ENCODE assay signal across 8 cellular contexts in the genomic region with DNA sequence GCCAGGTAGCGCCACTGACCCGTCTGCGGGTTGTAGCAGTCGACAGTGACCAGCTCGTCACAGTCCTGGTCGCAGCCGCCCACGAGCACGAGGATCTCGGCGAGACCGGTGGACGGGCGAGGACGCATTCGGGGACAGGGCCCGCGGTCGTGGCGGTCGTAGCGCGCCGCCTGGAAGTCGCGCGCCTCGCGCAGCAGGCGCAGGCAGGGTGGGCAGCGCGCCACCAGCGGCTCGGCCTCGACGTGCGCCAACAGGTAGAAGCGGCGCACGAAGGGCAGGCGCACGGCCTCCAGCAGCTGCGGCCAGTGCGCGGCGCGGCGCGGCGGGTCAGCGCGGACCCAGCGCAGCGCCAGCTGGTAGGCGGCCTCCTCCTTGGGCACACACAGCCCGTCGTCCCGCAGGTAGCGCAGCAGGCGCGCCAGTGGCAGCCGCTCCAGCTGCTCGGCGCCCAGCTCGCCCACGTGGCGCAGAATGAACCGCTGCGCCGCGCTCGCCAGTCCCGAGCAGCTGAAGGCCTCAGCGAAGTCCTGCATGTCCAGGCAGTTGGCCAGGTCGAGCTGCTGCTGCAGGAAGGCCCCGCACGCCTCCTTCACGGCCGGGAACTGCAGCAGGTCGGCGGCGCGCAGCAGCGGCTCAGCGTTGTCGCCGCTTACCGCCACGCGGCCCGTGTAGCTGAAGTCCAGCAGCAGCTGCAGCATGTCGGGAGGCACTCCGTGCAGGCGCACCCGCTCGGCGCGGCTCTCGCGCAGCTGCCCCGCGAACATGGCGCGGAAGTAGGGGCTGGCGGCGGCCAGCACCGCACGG. TPM values are rescaled to one million over a fixed set of nuclear protein-coding genes. Genes with fewer than 3 reads are reported as not detected.
DNase-seq lines count a peak whose midpoint lies in the region; ATAC-seq and TF ChIP-seq lines count a peak whose summit lies in the region.

No MANE protein-coding gene starts in this region.

- CTCF ChIA-PET in WTC11 (lab: Charles Lee), result interaction anchor here (0.6 to 1.9 kb wide), 14 partner anchors 8 to 468 kb away, joined by 3 to 8 read pairs (median 4); a partner anchor contains a TSS

- no peaks in the 10 kb centered on the region for H3K9me3 ChIP-seq in mucosa of rectum (ENCODE audit: control insufficient read depth in 2 of 2, low read length in 2 of 2)
- H3K9me3 ChIP-seq in upper lobe of right lung, result no peaks in the 10 kb centered on the region

- TF ChIP-seq CTCF in WTC11 (IDR thresholded peaks at IDR 0.05) (no peak), upper lobe of right lung (IDR thresholded peaks at IDR 0.05) (no peak)

- ATAC-seq in GM19438 (IDR thresholded peaks at IDR 0.05; ENCODE audit: low read depth, unreplicated experiment) (peak; percentile 30), HG03565 (IDR thresholded peaks at IDR 0.05; ENCODE audit: unreplicated experiment) (peak; percentile 4), WTC11 (peak; percentile 13), upper lobe of right lung (peak; percentile 53)

- peaks cover 30 to 31% of the 10 kb centered on the region in 2 donors for H3K4me1 ChIP-seq in mucosa of rectum (ENCODE audit: control insufficient read depth in 2 of 2, insufficient read depth in 2 of 2, low read length in 2 of 2)
- H3K4me1 ChIP-seq in upper lobe of right lung, result peaks cover 43% of the 10 kb centered on the region

- peaks cover 23% of the 10 kb centered on the region for H3K4me1 Mint-ChIP-seq in WTC11

- peak overlapping the region; percentile 80 for H3K4me3 Mint-ChIP-seq in WTC11

- POLR2A ChIA-PET in WTC11 (lab: Charles Lee), result interaction anchor here (0.8 to 1.5 kb wide), 7 partner anchors 12 to 44 kb away, joined by 3 to 6 read pairs (median 4); a partner anchor contains a TSS

- H3K27me3 Mint-ChIP-seq in WTC11 (ENCODE audit: low read depth), result no peaks in the 10 kb centered on the region; the same call in 1 of the 2 replicates

- H3K36me3 ChIP-seq in mucosa of rectum (ENCODE audit: control insufficient read depth in 2 of 2, insufficient read depth in 2 of 2, low read length in 2 of 2) (peaks cover 8 to 16% of the 10 kb centered on the region in 2 donors), upper lobe of right lung (peaks cover 18% of the 10 kb centered on the region)

- H3K27ac Mint-ChIP-seq in WTC11, result no peak overlapping the region

- DNase-seq in COR-L47 (lab: John Stamatoyannopoulos, UW), result peak; percentile 63
- DNase-seq in WTC11 (ENCODE audit: low spot score), result peak; percentile 29
- no peak for DNase-seq in epithelial cell of prostate (ENCODE audit: low read depth, low spot score)
- DNase-seq in upper lobe of right lung, result peak; percentile 81
- no peak for DNase-seq in NCI-H526 treated with DMSO at 0.1 percent for 48 hours (lab: John Stamatoyannopoulos, UW)

- no peaks in the 10 kb centered on the region for H3K9me3 Mint-ChIP-seq in WTC11

- H3K27me3 ChIP-seq in mucosa of rectum (ENCODE audit: control insufficient read depth in 2 of 2, insufficient read depth in 2 of 2, low read length in 2 of 2) (no peaks in the 10 kb centered on the region), upper lobe of right lung (no peaks in the 10 kb centered on the region)

- H3K9ac ChIP-seq in mucosa of rectum (ENCODE audit: low read depth in 1 of 2, low read length in 2 of 2), result peak overlapping the region; percentile 80 to 91

- H3K27ac ChIP-seq in epithelial cell of prostate (peak overlapping the region; percentile 98), mucosa of rectum (ENCODE audit: low read depth in 2 of 2, low read length in 2 of 2) (peak overlapping the region; percentile 95 to 98), upper lobe of right lung (peak overlapping the region; percentile 99)

- peaks cover 3% of the 10 kb centered on the region; the same call in 1 of the 2 replicates for H3K36me3 Mint-ChIP-seq in WTC11

- intact Hi-C loops in upper lobe of right lung (cut with DNase I), result no loop called here

- H3K4me3 ChIP-seq in mucosa of rectum (ENCODE audit: low read length in 2 of 2) (peak overlapping the region; percentile 81 to 89), upper lobe of right lung (peak overlapping the region; percentile 81)

TF ChIP-seq in WTC11, 78 proteins besides CTCF, POLR2A, EP300 and RAD21 (continues in another document):
- TF ChIP-seq, protein P1, sequence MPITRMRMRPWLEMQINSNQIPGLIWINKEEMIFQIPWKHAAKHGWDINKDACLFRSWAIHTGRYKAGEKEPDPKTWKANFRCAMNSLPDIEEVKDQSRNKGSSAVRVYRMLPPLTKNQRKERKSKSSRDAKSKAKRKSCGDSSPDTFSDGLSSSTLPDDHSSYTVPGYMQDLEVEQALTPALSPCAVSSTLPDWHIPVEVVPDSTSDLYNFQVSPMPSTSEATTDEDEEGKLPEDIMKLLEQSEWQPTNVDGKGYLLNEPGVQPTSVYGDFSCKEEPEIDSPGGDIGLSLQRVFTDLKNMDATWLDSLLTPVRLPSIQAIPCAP (CRISPR knock-in tag; IDR thresholded peaks at IDR 0.05), result peak; percentile 81
- TF ChIP-seq IRF2 (CRISPR knock-in tag; IDR thresholded peaks at IDR 0.05; ENCODE audit: borderline replicate concordance, low read depth), result 0 out of 2 replicates have a peak, but pooled peaks have one; percentile 2
- no peak for TF ChIP-seq MXD4 (CRISPR knock-in tag; IDR thresholded peaks at IDR 0.05; ENCODE audit: borderline replicate concordance)
- TF ChIP-seq ZNF219 (CRISPR knock-in tag; IDR thresholded peaks at IDR 0.05; ENCODE audit: borderline replicate concordance), result no peak
- peak; percentile 95 for TF ChIP-seq FOXP1 (CRISPR knock-in tag; IDR thresholded peaks at IDR 0.05; ENCODE audit: borderline replicate concordance)
- TF ChIP-seq, protein P2, sequence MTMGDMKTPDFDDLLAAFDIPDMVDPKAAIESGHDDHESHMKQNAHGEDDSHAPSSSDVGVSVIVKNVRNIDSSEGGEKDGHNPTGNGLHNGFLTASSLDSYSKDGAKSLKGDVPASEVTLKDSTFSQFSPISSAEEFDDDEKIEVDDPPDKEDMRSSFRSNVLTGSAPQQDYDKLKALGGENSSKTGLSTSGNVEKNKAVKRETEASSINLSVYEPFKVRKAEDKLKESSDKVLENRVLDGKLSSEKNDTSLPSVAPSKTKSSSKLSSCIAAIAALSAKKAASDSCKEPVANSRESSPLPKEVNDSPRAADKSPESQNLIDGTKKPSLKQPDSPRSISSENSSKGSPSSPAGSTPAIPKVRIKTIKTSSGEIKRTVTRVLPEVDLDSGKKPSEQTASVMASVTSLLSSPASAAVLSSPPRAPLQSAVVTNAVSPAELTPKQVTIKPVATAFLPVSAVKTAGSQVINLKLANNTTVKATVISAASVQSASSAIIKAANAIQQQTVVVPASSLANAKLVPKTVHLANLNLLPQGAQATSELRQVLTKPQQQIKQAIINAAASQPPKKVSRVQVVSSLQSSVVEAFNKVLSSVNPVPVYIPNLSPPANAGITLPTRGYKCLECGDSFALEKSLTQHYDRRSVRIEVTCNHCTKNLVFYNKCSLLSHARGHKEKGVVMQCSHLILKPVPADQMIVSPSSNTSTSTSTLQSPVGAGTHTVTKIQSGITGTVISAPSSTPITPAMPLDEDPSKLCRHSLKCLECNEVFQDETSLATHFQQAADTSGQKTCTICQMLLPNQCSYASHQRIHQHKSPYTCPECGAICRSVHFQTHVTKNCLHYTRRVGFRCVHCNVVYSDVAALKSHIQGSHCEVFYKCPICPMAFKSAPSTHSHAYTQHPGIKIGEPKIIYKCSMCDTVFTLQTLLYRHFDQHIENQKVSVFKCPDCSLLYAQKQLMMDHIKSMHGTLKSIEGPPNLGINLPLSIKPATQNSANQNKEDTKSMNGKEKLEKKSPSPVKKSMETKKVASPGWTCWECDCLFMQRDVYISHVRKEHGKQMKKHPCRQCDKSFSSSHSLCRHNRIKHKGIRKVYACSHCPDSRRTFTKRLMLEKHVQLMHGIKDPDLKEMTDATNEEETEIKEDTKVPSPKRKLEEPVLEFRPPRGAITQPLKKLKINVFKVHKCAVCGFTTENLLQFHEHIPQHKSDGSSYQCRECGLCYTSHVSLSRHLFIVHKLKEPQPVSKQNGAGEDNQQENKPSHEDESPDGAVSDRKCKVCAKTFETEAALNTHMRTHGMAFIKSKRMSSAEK (CRISPR knock-in tag; IDR thresholded peaks at IDR 0.05; ENCODE audit: borderline replicate concordance), result no peak
- 0 out of 2 replicates have a peak, but pooled peaks have one; percentile 52 for TF ChIP-seq NFE2L1 (CRISPR knock-in tag; IDR thresholded peaks at IDR 0.05)
- 0 out of 2 replicates have a peak, but pooled peaks have one; percentile 12 for TF ChIP-seq TEAD1 (CRISPR knock-in tag; IDR thresholded peaks at IDR 0.05)
- TF ChIP-seq, protein P3, sequence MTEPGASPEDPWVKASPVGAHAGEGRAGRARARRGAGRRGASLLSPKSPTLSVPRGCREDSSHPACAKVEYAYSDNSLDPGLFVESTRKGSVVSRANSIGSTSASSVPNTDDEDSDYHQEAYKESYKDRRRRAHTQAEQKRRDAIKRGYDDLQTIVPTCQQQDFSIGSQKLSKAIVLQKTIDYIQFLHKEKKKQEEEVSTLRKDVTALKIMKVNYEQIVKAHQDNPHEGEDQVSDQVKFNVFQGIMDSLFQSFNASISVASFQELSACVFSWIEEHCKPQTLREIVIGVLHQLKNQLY (CRISPR knock-in tag; IDR thresholded peaks at IDR 0.05), result no peak
- no peak for TF ChIP-seq NR2C2 (CRISPR knock-in tag; IDR thresholded peaks at IDR 0.05)
- TF ChIP-seq FOXK1 (CRISPR knock-in tag; IDR thresholded peaks at IDR 0.05), result peak; percentile 70
- TF ChIP-seq JAZF1 (CRISPR knock-in tag; IDR thresholded peaks at IDR 0.05), result no peak
- TF ChIP-seq RORB (CRISPR knock-in tag; IDR thresholded peaks at IDR 0.05), result no peak
- TF ChIP-seq SMAD4 (CRISPR knock-in tag; IDR thresholded peaks at IDR 0.05), result no peak
- no peak for TF ChIP-seq ZNF671 (CRISPR knock-in tag; IDR thresholded peaks at IDR 0.05)
- TF ChIP-seq, protein P4, sequence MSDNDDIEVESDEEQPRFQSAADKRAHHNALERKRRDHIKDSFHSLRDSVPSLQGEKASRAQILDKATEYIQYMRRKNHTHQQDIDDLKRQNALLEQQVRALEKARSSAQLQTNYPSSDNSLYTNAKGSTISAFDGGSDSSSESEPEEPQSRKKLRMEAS (CRISPR knock-in tag; IDR thresholded peaks at IDR 0.05), result peak; percentile 78; the same call in 1 of the 2 replicates
- peak; percentile 16; the same call in 1 of the 2 replicates for TF ChIP-seq ESRRA (CRISPR knock-in tag; IDR thresholded peaks at IDR 0.05; ENCODE audit: borderline replicate concordance)
- no peak for TF ChIP-seq SOX15 (CRISPR knock-in tag; IDR thresholded peaks at IDR 0.05)

RNA-seq across cellular contexts. Expression of a gene that starts 0.6 kb away (rescaled TPM):
- total RNA-seq in WTC11 (2021) (15.1 to 17.6 TPM (median 15.3 TPM) in 3 replicates), upper lobe of right lung (21.8 TPM)

RNA-seq across cellular contexts. Expression of a gene that starts 11.5 kb away (rescaled TPM):
- 39.6 to 40.0 TPM (median 40.0 TPM) in 3 replicates for total RNA-seq in WTC11 (2021)
- total RNA-seq in upper lobe of right lung, result 10.8 TPM

RNA-seq across cellular contexts. Expression of a gene that starts 22.3 kb away (rescaled TPM):
- total RNA-seq in WTC11 (2021) (29.1 to 37.5 TPM (median 31.0 TPM) in 3 replicates), upper lobe of right lung (31.5 TPM)

RNA-seq across cellular contexts. Expression of a gene that starts 22.6 kb away (rescaled TPM):
- total RNA-seq in WTC11 (2021), result 14.8 to 17.4 TPM (median 15.0 TPM) in 3 replicates
- 15.3 TPM for total RNA-seq in upper lobe of right lung

RNA-seq across cellular contexts. Expression of a gene that starts 47.0 kb away (rescaled TPM):
- 0.11 to 0.16 TPM in 2 of 3 replicates, not detected in the other for total RNA-seq in WTC11 (2021)
- total RNA-seq in upper lobe of right lung, result not detected

Comparison
In these comparisons a context has a peak if more than half of its experiments do, and no peak if none do; other contexts are left out.
1. DNase-seq: peak in COR-L47 (single experiment), WTC11 (single experiment) and upper lobe of right lung (single experiment); none in epithelial cell of prostate (single experiment) and NCI-H526 treated with DMSO at 0.1 percent for 48 hours (single experiment).
2. Peak in every context shown above with its lines, with median percentiles within 50 percentile points of each other: ATAC-seq and H3K27ac ChIP-seq.